Comparison of ENCODE assay signal across 27 cellular contexts in the genomic region with DNA sequence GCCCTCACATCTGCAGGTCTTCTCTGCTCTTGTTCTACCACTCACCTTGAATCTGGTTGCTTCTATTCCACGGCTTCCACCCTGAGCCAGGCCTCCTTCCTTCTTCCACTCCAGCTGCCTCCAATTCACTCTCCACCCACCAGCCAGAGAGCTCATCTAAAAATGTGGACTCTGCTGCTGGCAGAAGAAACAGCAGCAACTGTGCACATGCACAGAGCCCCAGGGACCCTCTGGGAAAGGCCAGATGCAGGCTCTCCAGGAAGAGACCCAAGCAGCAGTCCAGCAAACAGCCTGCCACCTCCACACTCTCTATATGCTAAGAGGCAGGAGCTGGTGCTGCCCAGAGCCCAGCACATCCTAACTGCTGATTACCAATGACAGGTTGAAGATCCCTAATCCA.
"Had no signal": no experiment of that assay in that cellular context is flagged by ENCODE, and none has a peak within 500 bp of the region (broad histone marks: within the 10 kb centered on the region; RNA-seq: fewer than 3 reads in every experiment).

No MANE protein-coding gene starts in this region.

- ATAC-seq: activated CD8-positive, alpha-beta memory T cell treated with anti-CD3 and anti-CD28 coated beads, Interleukin-2, amount 10 ng/mL, durations not matched to agents 7 days and 5 days; activated naive CD4-positive, alpha-beta T cell treated with anti-CD3 and anti-CD28 coated beads, Interleukin-2, amount 50 U/mL, for 72 hours; activated naive CD8-positive, alpha-beta T cell treated with anti-CD3 and anti-CD28 coated beads, Interleukin-2, amount 50 U/mL, for 24 hours; body of pancreas; K562; Panc1; WTC11 had no signal

- H3K4me1 ChIP-seq: body of pancreas had no signal

- H3K27me3 ChIP-seq: ascending aorta, body of pancreas had no signal

- H3K9me3 ChIP-seq: ascending aorta, body of pancreas had no signal

- H3K27ac ChIP-seq: ascending aorta, body of pancreas, RWPE1 had no signal

- DNase-seq: activated CD4-positive, alpha-beta T cell treated with anti-CD3 and anti-CD28 coated beads for 48 hours; activated CD4-positive, alpha-beta T cell treated with anti-CD3 and anti-CD28 coated beads, Interleukin-2, amount 50 U/mL, for 4 hours; activated CD4-positive, CD25-positive, alpha-beta regulatory T cell treated with anti-CD3 and anti-CD28 coated beads, Interleukin-2, amount 50 U/mL, for 72 hours; activated CD8-positive, alpha-beta memory T cell treated with anti-CD3 and anti-CD28 coated beads, Interleukin-2, amount 10 ng/mL, durations not matched to agents 7 days and 5 days; activated effector memory CD4-positive, alpha-beta T cell treated with Interleukin-2 at 50 U/mL for 16 hours; activated naive CD4-positive, alpha-beta T cell treated with Interleukin-2 at 50 U/mL for 16 hours; activated naive CD8-positive, alpha-beta T cell treated with anti-CD3 and anti-CD28 coated beads, Interleukin-2, amount 50 U/mL, for 24 hours; activated T-cell treated with anti-CD3 and anti-CD28 coated beads, Interleukin-2, amount 50 U/mL, for 24 hours; amniotic stem cell; body of pancreas; Karpas-422; NCI-H1105 treated with DMSO at 0.1 percent for 48 hours; NCI-H1436 treated with DMSO at 0.1 percent for 48 hours; NCI-H187; NCI-H2081; NCI-H510A treated with DMSO at 0.1 percent for 48 hours; NCI-H69; NK-92 treated with Interleukin-12 subunit alpha and Interleukin-12 subunit beta, amount 100 ng/mL, for 24 hours; OCI-M1; SHP77 treated with DMSO at 0.1 percent for 48 hours had no signal

- H3K36me3 ChIP-seq: ascending aorta had no signal

- FAIRE-seq: bronchial epithelial cell, K562 had no signal

- H3K4me3 ChIP-seq: ascending aorta, body of pancreas, K562 had no signal
